8 cellular contexts compared by ENCODE assay signal in genomic region chr12:47811581-47812484, GRCh38. TPM values are rescaled to one million over a fixed set of nuclear protein-coding genes. Genes with fewer than 3 reads are reported as not detected.
A peak's percentile ranks its signal among the peaks of the same experiment; 100 is the strongest.
DNase-seq lines count a peak whose midpoint lies in the region; ATAC-seq lines count a peak whose summit lies in the region.

No MANE protein-coding gene starts in this region.

- H3K36me3 ChIP-seq in HUES48 (ENCODE audit: control insufficient read depth, insufficient read depth, low read length): no peaks in the 10 kb centered on the region
- no peaks in the 10 kb centered on the region for H3K36me3 ChIP-seq in stomach smooth muscle (ENCODE audit: control insufficient read depth in 2 of 2, insufficient read depth in 2 of 2, low read length in 2 of 2)

- peak overlapping the region; percentile 97 for H3K27ac ChIP-seq in HUES48 (ENCODE audit: low read depth, low read length)
- H3K27ac ChIP-seq in adipose tissue (ENCODE audit: low read depth, low read length): peak overlapping the region; percentile 60
- H3K27ac ChIP-seq in stomach smooth muscle (ENCODE audit: low read length): peak overlapping the region; percentile 97

- H3K4me3 ChIP-seq in HUES48 (ENCODE audit: low read depth, low read length): peak overlapping the region; percentile 57
- peak overlapping the region; percentile 12; the same call in 1 of the 2 replicates for H3K4me3 ChIP-seq in iPS-18c (ENCODE audit: insufficient read depth, low read depth, low read length)
- H3K4me3 ChIP-seq in stomach smooth muscle (ENCODE audit: low read length in 2 of 2): peak overlapping the region; percentile 41 to 74

- DNase-seq in DMS79 (lab: John Stamatoyannopoulos, UW) (no peak), RKO (ENCODE audit: low spot score) (no peak)

- H3K9ac ChIP-seq in HUES48 (ENCODE audit: low read depth, low read length): 0 out of 2 replicates have a peak overlapping the region, but pooled peaks have one; percentile 32
- peak overlapping the region; percentile 76 to 84 for H3K9ac ChIP-seq in stomach smooth muscle (ENCODE audit: low read length in 2 of 2)

- WGBS in adipose tissue, 3 donors: 32 to 65% (median 48%) methylated on average over 14 of the region's 14 CpGs

- peaks cover 74% of the 10 kb centered on the region for H3K4me1 ChIP-seq in HUES48 (ENCODE audit: control insufficient read depth, insufficient read depth, low read length)
- H3K4me1 ChIP-seq in stomach smooth muscle (ENCODE audit: control insufficient read depth, insufficient read depth, low read length): peaks cover 91% of the 10 kb centered on the region

- H3K9me3 ChIP-seq in HUES48 (ENCODE audit: control insufficient read depth, insufficient read depth, low read length) (no peaks in the 10 kb centered on the region), iPS-18c (ENCODE audit: control insufficient read depth, insufficient read depth, low read length) (no peaks in the 10 kb centered on the region), stomach smooth muscle (ENCODE audit: control insufficient read depth in 2 of 2, low read length in 2 of 2) (no peaks in the 10 kb centered on the region)

- ATAC-seq in GM18517 (IDR thresholded peaks at IDR 0.05; ENCODE audit: unreplicated experiment) (no peak), GM19397 (IDR thresholded peaks at IDR 0.05; ENCODE audit: unreplicated experiment) (no peak)

- H3K27me3 ChIP-seq in HUES48 (ENCODE audit: control insufficient read depth, insufficient read depth, low read length): no peaks in the 10 kb centered on the region
- no peaks in the 10 kb centered on the region for H3K27me3 ChIP-seq in stomach smooth muscle (ENCODE audit: control insufficient read depth in 1 of 2, insufficient read depth in 2 of 2, low read length in 2 of 2)

RNA-seq across cellular contexts. Expression of gene HDAC7, which starts 7.9 kb away (rescaled TPM):
- 100 to 1,000 TPM in 1 of 3 donors, 10 to 100 TPM in 2; 18.9 to 107 (median 59.0) TPM for polyA plus RNA-seq in adipose tissue

RNA-seq across cellular contexts. Expression of gene SLC48A1, which starts 38.8 kb away (rescaled TPM):
- polyA plus RNA-seq in adipose tissue: 10 to 100 TPM in 2 of 3 donors, 1 to 10 TPM in 1; 9.8 to 21.4 (median 17.0) TPM

RNA-seq across cellular contexts. Expression of gene RAPGEF3, which starts 53.2 kb away (rescaled TPM):
- 100 to 1,000 TPM in 1 of 3 donors, 10 to 100 TPM in 2; 11.6 to 239 (median 57.9) TPM for polyA plus RNA-seq in adipose tissue
